8 cellular contexts compared by ENCODE assay signal in the genomic region with DNA sequence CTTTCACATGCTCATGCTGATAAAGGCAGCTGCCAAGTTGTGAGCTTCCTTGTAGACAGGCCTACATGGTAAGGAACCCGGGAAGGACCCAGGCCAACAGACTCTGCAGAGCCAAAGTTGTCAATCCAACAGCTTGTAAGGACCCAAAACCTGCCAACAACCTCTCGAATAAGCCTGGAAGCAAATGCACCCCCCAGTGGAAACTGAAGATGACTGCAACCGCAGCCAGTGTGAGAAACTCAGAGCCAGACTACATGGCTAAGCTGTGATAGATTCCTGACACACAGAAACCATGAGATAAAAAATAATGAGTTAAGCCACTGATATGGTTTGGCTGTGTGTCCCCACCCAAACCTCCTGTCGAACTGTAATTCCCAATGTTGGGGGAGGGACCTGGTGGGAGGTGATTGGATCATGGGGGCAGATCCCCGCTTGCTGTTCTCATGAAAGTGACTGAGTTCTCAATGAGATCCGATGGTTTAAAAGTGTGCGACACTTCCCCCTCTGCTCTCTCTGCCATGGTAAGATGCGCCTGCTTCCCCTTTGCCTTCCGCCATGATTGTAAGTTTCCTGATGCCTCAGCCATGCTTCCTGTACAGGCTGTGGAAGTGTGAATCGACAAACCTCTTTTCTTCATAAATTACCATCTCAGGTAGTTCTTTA. TPM values are rescaled to one million over a fixed set of nuclear protein-coding genes. Genes with fewer than 3 reads are reported as not detected.
DNase-seq lines count a peak whose midpoint lies in the region; ATAC-seq and TF ChIP-seq lines count a peak whose summit lies in the region.
"Had no signal": no experiment of that assay in that cellular context is flagged by ENCODE, and none has a peak within 500 bp of the region (broad histone marks: within the 10 kb centered on the region; RNA-seq: fewer than 3 reads in every experiment).

No MANE protein-coding gene starts in this region.

- H3K4me3 Mint-ChIP-seq in nephron progenitor cell (no peak overlapping the region), natural killer cell (no peak overlapping the region)

- TF ChIP-seq CTCF in nephron progenitor cell (IDR thresholded peaks at IDR 0.05): peak; percentile 32
- TF ChIP-seq CTCF in natural killer cell (IDR thresholded peaks at IDR 0.05): no peak
- TF ChIP-seq CTCF in testis (IDR thresholded peaks at IDR 0.05): no peak

- peaks cover 4% of the 10 kb centered on the region for H3K9me3 Mint-ChIP-seq in nephron progenitor cell
- no peaks in the 10 kb centered on the region for H3K9me3 Mint-ChIP-seq in natural killer cell

- H3K36me3 ChIP-seq in testis (ENCODE audit: low read depth, missing control alignments): no peaks in the 10 kb centered on the region
- H3K36me3 ChIP-seq: adrenal gland had no signal

- H3K27me3 ChIP-seq in testis: no peaks in the 10 kb centered on the region

- H3K27me3 Mint-ChIP-seq in nephron progenitor cell (ENCODE audit: low read depth, poor library complexity) (peaks cover 31% of the 10 kb centered on the region), natural killer cell (ENCODE audit: low read depth in 2 of 2) (peaks cover 16 to 35% of the 10 kb centered on the region in 2 donors)

- WGBS in testis, 2 donors: 67 to 73% methylated on average over 10 of the region's 10 CpGs

- no peaks in the 10 kb centered on the region for H3K36me3 Mint-ChIP-seq in nephron progenitor cell (ENCODE audit: low read depth)
- no peaks in the 10 kb centered on the region for H3K36me3 Mint-ChIP-seq in natural killer cell

- peaks cover 15% of the 10 kb centered on the region for H3K4me1 Mint-ChIP-seq in nephron progenitor cell
- H3K4me1 Mint-ChIP-seq in natural killer cell: no peaks in the 10 kb centered on the region

- no peak overlapping the region for H3K4me3 ChIP-seq in testis
- H3K4me3 ChIP-seq: adrenal gland had no signal

- no peak for TF ChIP-seq POLR2A in testis (IDR thresholded peaks at IDR 0.05)

- intact Hi-C loops in natural killer cell (cut with micrococcal nuclease) (no loop called here), testis (cut with DNase I; ENCODE audit: low total_unique reads) (no loop called here)

- H3K27ac ChIP-seq in testis: no peak overlapping the region
- H3K27ac ChIP-seq: adrenal gland had no signal

- no peaks in the 10 kb centered on the region for H3K9me3 ChIP-seq in testis
- H3K9me3 ChIP-seq: adrenal gland had no signal

- peak; percentile 50 for DNase-seq in GM03348 (ENCODE audit: low spot score)
- DNase-seq in Kasumi-1 (lab: John Stamatoyannopoulos, UW): peak; percentile 59 to 76
- peak; percentile 63 for DNase-seq in amniotic epithelial cell (ENCODE audit: low read depth)
- DNase-seq in nephron progenitor cell: peak; percentile 25
- DNase-seq in natural killer cell: no peak
- no peak for DNase-seq in testis
- DNase-seq: adrenal gland had no signal

- H3K27ac Mint-ChIP-seq in nephron progenitor cell (no peak overlapping the region), natural killer cell (no peak overlapping the region)

- H3K4me1 ChIP-seq in testis: peaks cover 4% of the 10 kb centered on the region
- H3K4me1 ChIP-seq: adrenal gland had no signal

- no peak for ATAC-seq in natural killer cell
- no peak for ATAC-seq in GM21528 (IDR thresholded peaks at IDR 0.05; ENCODE audit: low FRiP score, unreplicated experiment)

RNA-seq across cellular contexts. Expression of a gene that starts 18.8 kb away (rescaled TPM):
- total RNA-seq in natural killer cell: not detected
- not detected for total RNA-seq in testis
- not detected for polyA plus RNA-seq in testis (ENCODE audit: insufficient read depth, low read depth, low replicate concordance)
- total RNA-seq: adrenal gland had no signal
- polyA plus RNA-seq: adrenal gland had no signal

RNA-seq across cellular contexts. Expression of a gene that starts 20.8 kb away (rescaled TPM):
- total RNA-seq in natural killer cell: 1 to 10 TPM in 1 of 3 donors, under 1 TPM in 2; 0.59 to 1.5 (median 0.64) TPM
- total RNA-seq in testis: 100 to 1,000 TPM in 1 of 2 donors, 10 to 100 TPM in 1; 46.8 to 104 TPM
- polyA plus RNA-seq in testis (ENCODE audit: insufficient read depth, low read depth, low replicate concordance): 84.9 TPM

RNA-seq across cellular contexts. Expression of a gene that starts 23.2 kb away (rescaled TPM):
- not detected for total RNA-seq in natural killer cell
- total RNA-seq in testis: not detected
- polyA plus RNA-seq in testis (ENCODE audit: insufficient read depth, low read depth, low replicate concordance): not detected
- total RNA-seq: adrenal gland had no signal
- polyA plus RNA-seq: adrenal gland had no signal

RNA-seq across cellular contexts. Expression of a gene that starts 39.5 kb away (rescaled TPM):
- total RNA-seq in natural killer cell: not detected
- total RNA-seq in testis: 1 to 10 TPM in 1 of 2 donors, not detected in 1; 1.2 TPM
- not detected for polyA plus RNA-seq in testis (ENCODE audit: insufficient read depth, low read depth, low replicate concordance)

RNA-seq across cellular contexts. Expression of a gene that starts 47.6 kb away (rescaled TPM):
- total RNA-seq in natural killer cell (not detected), testis (under 1 TPM; 0.24 to 0.50 TPM)
- not detected for polyA plus RNA-seq in testis (ENCODE audit: insufficient read depth, low read depth, low replicate concordance)

Comparison
In these comparisons a context has a peak if more than half of its experiments do, and no peak if none do; other contexts are left out.
1. DNase-seq: peak in GM03348 (single experiment), Kasumi-1 (2 of 2), amniotic epithelial cell (single experiment) and nephron progenitor cell (single experiment); none in natural killer cell (single experiment) and testis (single experiment).
2. RNA of a gene that starts 20.8 kb away (total RNA-seq): 46.8 to 104 TPM in testis; 0.59 to 1.5 TPM in natural killer cell; every median in the first group is over 10 times any median in the second.